ENCODE assay signal across 10 cellular contexts in genomic region chr1:38052750-38053415, GRCh38. TPM values are rescaled to one million over a fixed set of nuclear protein-coding genes. Genes with fewer than 3 reads are reported as not detected.
DNase-seq lines count a peak whose midpoint lies in the region; ATAC-seq, FAIRE-seq and TF ChIP-seq lines count a peak whose summit lies in the region.
"Had no signal": no experiment of that assay in that cellular context is flagged by ENCODE, and none has a peak within 500 bp of the region (broad histone marks: within the 10 kb centered on the region; RNA-seq: fewer than 3 reads in every experiment).

No MANE protein-coding gene starts in this region.

- H3K9me2 ChIP-seq in SU-DHL-6 (replicated peaks; ENCODE audit: insufficient read depth, low read length): no peaks in the 10 kb centered on the region

- no peak overlapping the region for H2AFZ ChIP-seq in SU-DHL-6 (ENCODE audit: low read depth, low read length, severe bottlenecking)

- H3K4me1 Mint-ChIP-seq in activated CD4-positive, alpha-beta T cell treated with anti-CD3 and anti-CD28 coated beads for 36 hours: peaks cover 6% of the 10 kb centered on the region

- no peaks in the 10 kb centered on the region for H3K79me2 ChIP-seq in SU-DHL-6 (ENCODE audit: insufficient read depth, low read length)

- no peak overlapping the region for H3K4me3 Mint-ChIP-seq in activated CD4-positive, alpha-beta T cell treated with anti-CD3 and anti-CD28 coated beads for 36 hours

- peaks cover 59% of the 10 kb centered on the region for H3K4me1 ChIP-seq in A673 (ENCODE audit: insufficient read depth, low read length, poor library complexity, severe bottlenecking)

- H3K9me3 ChIP-seq in A673 (ENCODE audit: low read depth, low read length, poor library complexity, severe bottlenecking) (no peaks in the 10 kb centered on the region), SU-DHL-6 (ENCODE audit: insufficient read depth, low read length) (no peaks in the 10 kb centered on the region)

- H3K4me3 ChIP-seq in A673 (ENCODE audit: low read depth, low read length, poor library complexity, severe bottlenecking) (peak overlapping the region; percentile 27), SU-DHL-6 (ENCODE audit: insufficient read depth, low read length, poor library complexity, severe bottlenecking) (no peak overlapping the region)

- POLR2A ChIA-PET in A673 (lab: Charles Lee; ENCODE audit: low non-redundant PET): no interaction called here
- POLR2A ChIA-PET in activated CD4-positive, alpha-beta T cell treated with anti-CD3 and anti-CD28 coated beads for 36 hours (lab: Charles Lee): no interaction called here

- peak overlapping the region; percentile 59 for H3K27ac ChIP-seq in A673 (ENCODE audit: low read depth, low read length, poor library complexity, severe bottlenecking)
- H3K27ac ChIP-seq in SU-DHL-6 (ENCODE audit: low read depth, low read length): peak overlapping the region; percentile 73

- no peaks in the 10 kb centered on the region for H3F3A ChIP-seq in SU-DHL-6 (ENCODE audit: insufficient read depth)

- peak overlapping the region; percentile 33 for H3K4me2 ChIP-seq in SU-DHL-6 (ENCODE audit: low read depth, low read length, poor library complexity, severe bottlenecking)

- H3K27ac Mint-ChIP-seq in activated CD4-positive, alpha-beta T cell treated with anti-CD3 and anti-CD28 coated beads for 36 hours: no peak overlapping the region

- H3K36me3 Mint-ChIP-seq in activated CD4-positive, alpha-beta T cell treated with anti-CD3 and anti-CD28 coated beads for 36 hours (ENCODE audit: low read depth): no peaks in the 10 kb centered on the region

- FAIRE-seq in frontal cortex (lab: Jason Lieb, UNC): no peak

- BruUV-seq in A673 (replicated peaks; lab: Mats Ljungman, UMichigan): no TSS peak

- CTCF ChIA-PET in A673 (lab: Charles Lee): interaction anchor here (0.9 to 1.2 kb wide), 3 partner anchors 19 to 24 kb away, joined by 3 to 5 read pairs (median 4); no protein-coding TSS in a partner anchor
- CTCF ChIA-PET in activated CD4-positive, alpha-beta T cell treated with anti-CD3 and anti-CD28 coated beads for 36 hours (lab: Charles Lee): interaction anchor here (0.5 to 0.7 kb wide), 2 partner anchors 25 to 1020 kb away, joined by 3 to 4 read pairs; no protein-coding TSS in a partner anchor

- DNase-seq in A673 (ENCODE audit: low spot score) (no peak), frontal cortex (ENCODE audit: low spot score in 2 of 2) (no peak), NCI-H187 treated with DMSO at 0.1 percent for 48 hours (lab: John Stamatoyannopoulos, UW) (no peak), DMS114 treated with DMSO at 0.1 percent for 48 hours (lab: John Stamatoyannopoulos, UW; ENCODE audit: unreplicated experiment) (no peak)
- no peak for DNase-seq in activated CD4-positive, alpha-beta T cell treated with anti-CD3 and anti-CD28 coated beads for 36 hours
- DNase-seq: activated naive CD4-positive, alpha-beta T cell; C1 segment of cervical spinal cord had no signal

- no peaks in the 10 kb centered on the region for H3K36me3 ChIP-seq in A673 (ENCODE audit: insufficient read depth, low read length, poor library complexity, severe bottlenecking)
- H3K36me3 ChIP-seq in SU-DHL-6 (ENCODE audit: low read length): no peaks in the 10 kb centered on the region

- no peak overlapping the region; the same call in 1 of the 2 replicates for H3K9ac ChIP-seq in SU-DHL-6 (ENCODE audit: low read length)

- TF ChIP-seq CTCF in A673 (conservative IDR thresholded peaks at IDR 0.05; ENCODE audit: low read depth, low read length): no peak
- no peak for TF ChIP-seq CTCF in SU-DHL-6 (IDR thresholded peaks at IDR 0.05; ENCODE audit: insufficient read depth, low read length, poor library complexity, severe bottlenecking)

- peak; percentile 43 for ATAC-seq in GM18870 (IDR thresholded peaks at IDR 0.05; ENCODE audit: unreplicated experiment)
- ATAC-seq in HG02938 (IDR thresholded peaks at IDR 0.05; ENCODE audit: unreplicated experiment): peak; percentile 46
- no peak for ATAC-seq in activated CD4-positive, alpha-beta T cell treated with anti-CD3 and anti-CD28 coated beads for 36 hours

- intact Hi-C loops in A673 (cut with micrococcal nuclease; ENCODE audit: unreplicated experiment): no loop called here
- intact Hi-C loops in activated CD4-positive, alpha-beta T cell treated with anti-CD3 and anti-CD28 coated beads for 36 hours (cut with DNase I, micrococcal nuclease): no loop called here

- H3K9me3 Mint-ChIP-seq in activated CD4-positive, alpha-beta T cell treated with anti-CD3 and anti-CD28 coated beads for 36 hours (ENCODE audit: low read depth): no peaks in the 10 kb centered on the region

- H4K20me1 ChIP-seq in SU-DHL-6 (ENCODE audit: low read depth, low read length): no peaks in the 10 kb centered on the region

- H3K27me3 Mint-ChIP-seq in activated CD4-positive, alpha-beta T cell treated with anti-CD3 and anti-CD28 coated beads for 36 hours: peaks cover 20% of the 10 kb centered on the region

- H3K27me3 ChIP-seq in A673 (replicated peaks; ENCODE audit: insufficient read depth, low read depth, low read length, poor library complexity): no peaks in the 10 kb centered on the region
- no peaks in the 10 kb centered on the region for H3K27me3 ChIP-seq in SU-DHL-6 (ENCODE audit: low read length)

RNA-seq across cellular contexts. Expression of gene POU3F1, which starts 6.3 kb away (rescaled TPM):
- total RNA-seq in A673 (2021): 83.3 and 92.9 TPM in 2 replicates
- total RNA-seq in activated CD4-positive, alpha-beta T cell treated with anti-CD3 and anti-CD28 coated beads for 36 hours: under 1 TPM; 0.11 to 0.26 TPM
- 9.4 TPM for total RNA-seq in frontal cortex

RNA-seq across cellular contexts. Expression of gene UTP11, which starts 40.3 kb away (rescaled TPM):
- total RNA-seq in A673 (2021) (109 and 113 TPM in 2 replicates), frontal cortex (49.7 TPM)
- total RNA-seq in activated CD4-positive, alpha-beta T cell treated with anti-CD3 and anti-CD28 coated beads for 36 hours: 10 to 100 TPM; 68.9 to 82.4 TPM

RNA-seq across cellular contexts. Expression of gene FHL3, which starts 47.6 kb away (rescaled TPM):
- total RNA-seq in A673 (2021) (89.5 and 106 TPM in 2 replicates), frontal cortex (4.9 TPM)
- total RNA-seq in activated CD4-positive, alpha-beta T cell treated with anti-CD3 and anti-CD28 coated beads for 36 hours: 10 to 100 TPM; 21.1 to 23.8 TPM
